Comparison of ENCODE assay signal across 19 cellular contexts in genomic region chr15:35068861-35069260, GRCh38. TPM values are rescaled to one million over a fixed set of nuclear protein-coding genes. Genes with fewer than 3 reads are reported as not detected.
"Had no signal": no experiment of that assay in that cellular context is flagged by ENCODE, and none has a peak within 500 bp of the region (broad histone marks: within the 10 kb centered on the region; RNA-seq: fewer than 3 reads in every experiment).

No MANE protein-coding gene starts in this region.

- H3K4me3 ChIP-seq: body of pancreas, coronary artery, thyroid gland had no signal

- H3K9me3 Mint-ChIP-seq: activated B cell treated with CpG ODN at 0.5 μM for 24 hours; activated CD4-positive, alpha-beta memory T cell treated with anti-CD3 and anti-CD28 coated beads, Interleukin-2, amount 10 ng/mL, durations not matched to agents 7 days and 5 days; activated naive CD8-positive, alpha-beta T cell treated with anti-CD3 and anti-CD28 coated beads, Interleukin-2, amount 10 ng/mL, durations not matched to agents 7 days and 5 days; activated T-helper 2 cell treated with anti-CD3 and anti-CD28 coated beads, Interferon-gamma antibody, Interleukin-2, Interleukin-4, amounts not matched to agents 10 μg/mL and 5 μg/mL and 100 μg/mL, durations not matched to agents 14 hours and 24 hours and 36 hours; naive thymus-derived CD4-positive, alpha-beta T cell; T-helper 2 cell treated with Interferon-gamma antibody and Interleukin-4, amounts not matched to agents 5 μg/mL and 100 μg/mL, for 36 hours had no signal

- H3K4me3 Mint-ChIP-seq: activated B cell treated with CpG ODN at 0.5 μM for 24 hours; activated CD4-positive, alpha-beta memory T cell treated with anti-CD3 and anti-CD28 coated beads, Interleukin-2, amount 10 ng/mL, durations not matched to agents 7 days and 5 days; activated CD8-positive, alpha-beta memory T cell treated with anti-CD3 and anti-CD28 coated beads, Interleukin-2, amount 10 ng/mL, durations not matched to agents 7 days and 5 days; activated naive CD8-positive, alpha-beta T cell treated with anti-CD3 and anti-CD28 coated beads, Interleukin-2, amount 10 ng/mL, durations not matched to agents 7 days and 5 days; naive thymus-derived CD4-positive, alpha-beta T cell; T-helper 2 cell treated with Interferon-gamma antibody and Interleukin-4, amounts not matched to agents 5 μg/mL and 100 μg/mL, for 36 hours had no signal

- H3K9me3 ChIP-seq: body of pancreas, thyroid gland had no signal

- H3K27ac Mint-ChIP-seq: activated B cell treated with CpG ODN at 0.5 μM for 24 hours; activated CD4-positive, alpha-beta memory T cell treated with anti-CD3 and anti-CD28 coated beads, Interleukin-2, amount 10 ng/mL, durations not matched to agents 7 days and 5 days; activated CD8-positive, alpha-beta memory T cell treated with anti-CD3 and anti-CD28 coated beads, Interleukin-2, amount 10 ng/mL, durations not matched to agents 7 days and 5 days; activated naive CD8-positive, alpha-beta T cell treated with anti-CD3 and anti-CD28 coated beads, Interleukin-2, amount 10 ng/mL, durations not matched to agents 7 days and 5 days; activated T-helper 2 cell treated with anti-CD3 and anti-CD28 coated beads, Interferon-gamma antibody, Interleukin-2, Interleukin-4, amounts not matched to agents 10 μg/mL and 5 μg/mL and 100 μg/mL, durations not matched to agents 14 hours and 24 hours and 36 hours; naive thymus-derived CD4-positive, alpha-beta T cell; T-helper 2 cell treated with Interferon-gamma antibody and Interleukin-4, amounts not matched to agents 5 μg/mL and 100 μg/mL, for 36 hours had no signal

- H3K4me1 Mint-ChIP-seq: activated B cell treated with CpG ODN at 0.5 μM for 24 hours; activated CD4-positive, alpha-beta memory T cell treated with anti-CD3 and anti-CD28 coated beads, Interleukin-2, amount 10 ng/mL, durations not matched to agents 7 days and 5 days; activated CD8-positive, alpha-beta memory T cell treated with anti-CD3 and anti-CD28 coated beads, Interleukin-2, amount 10 ng/mL, durations not matched to agents 7 days and 5 days; activated naive CD8-positive, alpha-beta T cell treated with anti-CD3 and anti-CD28 coated beads, Interleukin-2, amount 10 ng/mL, durations not matched to agents 7 days and 5 days; naive thymus-derived CD4-positive, alpha-beta T cell had no signal

- H3K36me3 Mint-ChIP-seq: activated CD8-positive, alpha-beta memory T cell treated with anti-CD3 and anti-CD28 coated beads, Interleukin-2, amount 10 ng/mL, durations not matched to agents 7 days and 5 days; activated naive CD8-positive, alpha-beta T cell treated with anti-CD3 and anti-CD28 coated beads, Interleukin-2, amount 10 ng/mL, durations not matched to agents 7 days and 5 days; naive thymus-derived CD4-positive, alpha-beta T cell had no signal

- H3K4me1 ChIP-seq: body of pancreas had no signal

- H3K36me3 ChIP-seq: thyroid gland had no signal

- H3K27ac ChIP-seq: body of pancreas, coronary artery, thyroid gland had no signal

- DNase-seq: activated B cell treated with CpG ODN at 0.5 μM for 24 hours; activated CD4-positive, alpha-beta memory T cell treated with anti-CD3 and anti-CD28 coated beads, Interleukin-2, amount 10 ng/mL, durations not matched to agents 7 days and 5 days; activated CD4-positive, alpha-beta T cell treated with anti-CD3 and anti-CD28 coated beads for 48 hours; activated CD8-positive, alpha-beta memory T cell treated with anti-CD3 and anti-CD28 coated beads, Interleukin-2, amount 10 ng/mL, durations not matched to agents 7 days and 5 days; activated naive CD4-positive, alpha-beta T cell treated with Interleukin-2 at 50 U/mL for 16 hours; activated naive CD8-positive, alpha-beta T cell treated with anti-CD3 and anti-CD28 coated beads, Interleukin-2, amount 10 ng/mL, durations not matched to agents 7 days and 5 days; body of pancreas; kidney; mammary epithelial cell; naive thymus-derived CD4-positive, alpha-beta T cell; stimulated activated CD4-positive, alpha-beta T cell treated with anti-CD3 and anti-CD28 coated beads, Interleukin-12 subunit alpha, Interleukin-12 subunit beta, amount 100 ng/mL, for 4 hours; stimulated activated CD4-positive, alpha-beta T cell treated with anti-CD3 and anti-CD28 coated beads, Interleukin-1b, Interleukin-23, amount 100 ng/mL, for 48 hours; stimulated activated naive CD4-positive, alpha-beta T cell treated with Interleukin-2 at 50 U/mL for 16 hours had no signal

- H3K27me3 ChIP-seq: body of pancreas, thyroid gland had no signal

RNA-seq across cellular contexts. Expression of gene NANOGP8, which starts 16.2 kb away (rescaled TPM):
- total RNA-seq: activated CD4-positive, alpha-beta memory T cell treated with anti-CD3 and anti-CD28 coated beads, Interleukin-2, amount 10 ng/mL, durations not matched to agents 7 days and 5 days; activated CD8-positive, alpha-beta memory T cell treated with anti-CD3 and anti-CD28 coated beads, Interleukin-2, amount 10 ng/mL, durations not matched to agents 7 days and 5 days; activated naive CD8-positive, alpha-beta T cell treated with anti-CD3 and anti-CD28 coated beads, Interleukin-2, amount 10 ng/mL, durations not matched to agents 7 days and 5 days; activated T-helper 2 cell treated with anti-CD3 and anti-CD28 coated beads, Interferon-gamma antibody, Interleukin-2, Interleukin-4, amounts not matched to agents 10 μg/mL and 5 μg/mL and 100 μg/mL, durations not matched to agents 14 hours and 24 hours and 36 hours; epithelial cell of proximal tubule; frontal cortex; mammary epithelial cell; naive thymus-derived CD4-positive, alpha-beta T cell had no signal
- polyA plus RNA-seq: mammary epithelial cell; naive thymus-derived CD4-positive, alpha-beta T cell had no signal
